1 cellular context compared by ENCODE assay signal in the genomic region with DNA sequence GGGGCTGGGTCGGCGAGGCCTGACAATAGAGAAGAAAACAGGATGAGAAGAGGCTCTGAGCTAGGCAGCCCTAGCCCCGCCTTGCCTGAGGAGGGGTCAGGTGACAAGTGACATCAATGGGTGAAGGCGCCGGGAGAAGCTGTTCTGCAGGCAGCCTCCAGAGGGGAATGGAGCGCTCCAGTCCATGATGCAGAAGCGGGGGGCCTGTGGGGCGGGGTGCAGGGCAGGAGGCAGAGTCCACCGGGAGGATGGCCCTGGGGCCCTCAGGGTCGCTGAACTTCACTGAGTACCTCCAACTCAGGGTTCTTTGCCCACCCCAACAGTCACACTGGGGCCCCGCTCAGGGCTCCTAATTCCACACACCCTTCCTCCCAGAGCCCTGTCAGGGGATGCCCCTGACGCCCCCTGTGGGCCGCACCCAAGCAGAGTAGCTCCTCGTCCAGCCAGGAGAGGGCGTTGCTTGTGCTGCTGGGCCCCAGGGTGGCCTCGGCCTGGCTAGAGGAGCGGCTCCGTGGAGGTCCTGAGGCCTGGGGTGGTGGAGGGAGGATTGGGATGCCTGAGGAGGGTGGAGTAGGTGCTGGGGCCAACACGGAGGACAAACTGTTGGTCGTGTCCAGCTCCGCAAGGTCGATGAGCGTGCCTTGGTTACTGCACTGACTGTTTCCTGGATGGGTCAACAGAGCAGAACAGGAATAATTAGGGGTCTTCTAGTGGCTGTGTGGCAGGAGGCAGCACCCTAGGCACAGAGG.
TF ChIP-seq lines count a peak whose summit lies in the region.

No MANE protein-coding gene starts in this region.

TF ChIP-seq in HepG2, 621 proteins besides CTCF, POLR2A, EP300 and RAD21 (continued from another document and continues in another):
- TF ChIP-seq, protein P1, sequence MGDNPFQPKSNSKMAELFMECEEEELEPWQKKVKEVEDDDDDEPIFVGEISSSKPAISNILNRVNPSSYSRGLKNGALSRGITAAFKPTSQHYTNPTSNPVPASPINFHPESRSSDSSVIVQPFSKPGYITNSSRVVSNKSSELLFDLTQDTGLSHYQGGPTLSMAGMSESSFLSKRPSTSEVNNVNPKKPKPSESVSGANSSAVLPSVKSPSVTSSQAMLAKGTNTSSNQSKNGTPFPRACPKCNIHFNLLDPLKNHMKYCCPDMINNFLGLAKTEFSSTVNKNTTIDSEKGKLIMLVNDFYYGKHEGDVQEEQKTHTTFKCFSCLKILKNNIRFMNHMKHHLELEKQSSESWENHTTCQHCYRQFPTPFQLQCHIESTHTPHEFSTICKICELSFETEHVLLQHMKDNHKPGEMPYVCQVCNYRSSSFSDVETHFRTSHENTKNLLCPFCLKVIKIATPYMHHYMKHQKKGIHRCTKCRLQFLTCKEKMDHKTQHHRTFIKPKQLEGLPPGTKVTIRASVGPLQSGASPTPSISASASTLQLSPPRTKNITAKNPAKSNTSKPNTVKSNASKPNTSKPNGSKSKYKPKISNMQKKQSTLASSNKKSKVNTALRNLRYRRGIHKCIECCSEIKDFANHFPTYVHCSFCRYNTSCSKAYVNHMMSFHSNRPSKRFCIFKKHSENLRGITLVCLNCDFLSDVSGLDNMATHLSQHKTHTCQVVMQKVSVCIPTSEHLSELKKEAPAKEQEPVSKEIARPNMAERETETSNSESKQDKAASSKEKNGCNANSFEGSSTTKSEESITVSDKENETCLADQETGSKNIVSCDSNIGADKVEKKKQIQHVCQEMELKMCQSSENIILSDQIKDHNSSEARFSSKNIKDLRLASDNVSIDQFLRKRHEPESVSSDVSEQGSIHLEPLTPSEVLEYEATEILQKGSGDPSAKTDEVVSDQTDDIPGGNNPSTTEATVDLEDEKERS (CRISPR knock-in tag; IDR thresholded peaks at IDR 0.05) = no peak
- TF ChIP-seq, protein P2, sequence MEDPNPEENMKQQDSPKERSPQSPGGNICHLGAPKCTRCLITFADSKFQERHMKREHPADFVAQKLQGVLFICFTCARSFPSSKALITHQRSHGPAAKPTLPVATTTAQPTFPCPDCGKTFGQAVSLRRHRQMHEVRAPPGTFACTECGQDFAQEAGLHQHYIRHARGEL (CRISPR knock-in tag; IDR thresholded peaks at IDR 0.05) = no peak; the same call in 1 of the 2 replicates
- TF ChIP-seq ELF3 (CRISPR knock-in tag; IDR thresholded peaks at IDR 0.05) (no peak), ISX (CRISPR knock-in tag; conservative IDR thresholded peaks at IDR 0.05) (no peak), ZNF251 (CRISPR knock-in tag; IDR thresholded peaks at IDR 0.05) (no peak), XBP1 (CRISPR knock-in tag; IDR thresholded peaks at IDR 0.05) (no peak), REPIN1 (CRISPR knock-in tag; IDR thresholded peaks at IDR 0.05; ENCODE audit: borderline replicate concordance, low read depth) (no peak), ZNF674 (CRISPR knock-in tag; IDR thresholded peaks at IDR 0.05; ENCODE audit: low read depth) (no peak), HHEX (CRISPR knock-in tag; IDR thresholded peaks at IDR 0.05) (no peak), IRX3 (CRISPR knock-in tag; IDR thresholded peaks at IDR 0.05; ENCODE audit: borderline replicate concordance, low read depth) (no peak), FOXK2 (IDR thresholded peaks at IDR 0.05) (no peak), GABPB1 (CRISPR knock-in tag; IDR thresholded peaks at IDR 0.05) (peak; percentile 22; the same call in 1 of the 2 replicates), ATAD3A (CRISPR knock-in tag; IDR thresholded peaks at IDR 0.05) (no peak), ZNF570 (CRISPR knock-in tag; IDR thresholded peaks at IDR 0.05; ENCODE audit: borderline replicate concordance) (no peak), HES4 (CRISPR knock-in tag; IDR thresholded peaks at IDR 0.05; ENCODE audit: borderline replicate concordance) (no peak), POLR2AphosphoS2 (IDR thresholded peaks at IDR 0.05; ENCODE audit: low read depth, low read length) (no peak), TBX2 (CRISPR knock-in tag; IDR thresholded peaks at IDR 0.05; ENCODE audit: borderline replicate concordance) (no peak), SIN3A (IDR thresholded peaks at IDR 0.05; ENCODE audit: borderline replicate concordance, low read depth, low read length) (no peak), NR2F1 (CRISPR knock-in tag; IDR thresholded peaks at IDR 0.05) (no peak), HNRNPLL (IDR thresholded peaks at IDR 0.05; ENCODE audit: low read depth, low read length, poor library complexity, severe bottlenecking) (peak; percentile 42), NFYB (CRISPR knock-in tag; IDR thresholded peaks at IDR 0.05) (no peak), HIVEP1 (CRISPR knock-in tag; IDR thresholded peaks at IDR 0.05) (peak; percentile 66; the same call in 1 of the 2 replicates), FOXM1 (CRISPR knock-in tag; IDR thresholded peaks at IDR 0.05) (no peak), ZNF562 (CRISPR knock-in tag; IDR thresholded peaks at IDR 0.05; ENCODE audit: borderline replicate concordance) (no peak), ZNF484 (CRISPR knock-in tag; IDR thresholded peaks at IDR 0.05; ENCODE audit: borderline replicate concordance, low read depth) (no peak)
- TF ChIP-seq, protein P3, sequence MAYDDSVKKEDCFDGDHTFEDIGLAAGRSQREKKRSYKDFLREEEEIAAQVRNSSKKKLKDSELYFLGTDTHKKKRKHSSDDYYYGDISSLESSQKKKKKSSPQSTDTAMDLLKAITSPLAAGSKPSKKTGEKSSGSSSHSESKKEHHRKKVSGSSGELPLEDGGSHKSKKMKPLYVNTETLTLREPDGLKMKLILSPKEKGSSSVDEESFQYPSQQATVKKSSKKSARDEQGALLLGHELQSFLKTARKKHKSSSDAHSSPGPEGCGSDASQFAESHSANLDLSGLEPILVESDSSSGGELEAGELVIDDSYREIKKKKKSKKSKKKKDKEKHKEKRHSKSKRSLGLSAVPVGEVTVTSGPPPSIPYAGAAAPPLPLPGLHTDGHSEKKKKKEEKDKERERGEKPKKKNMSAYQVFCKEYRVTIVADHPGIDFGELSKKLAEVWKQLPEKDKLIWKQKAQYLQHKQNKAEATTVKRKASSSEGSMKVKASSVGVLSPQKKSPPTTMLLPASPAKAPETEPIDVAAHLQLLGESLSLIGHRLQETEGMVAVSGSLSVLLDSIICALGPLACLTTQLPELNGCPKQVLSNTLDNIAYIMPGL (CRISPR knock-in tag; IDR thresholded peaks at IDR 0.05; ENCODE audit: borderline replicate concordance in 1 of 2, low read depth in 1 of 2) = peak; percentile 42 to 73; a peak in 2 of 4 replicates
- TF ChIP-seq, protein P4, sequence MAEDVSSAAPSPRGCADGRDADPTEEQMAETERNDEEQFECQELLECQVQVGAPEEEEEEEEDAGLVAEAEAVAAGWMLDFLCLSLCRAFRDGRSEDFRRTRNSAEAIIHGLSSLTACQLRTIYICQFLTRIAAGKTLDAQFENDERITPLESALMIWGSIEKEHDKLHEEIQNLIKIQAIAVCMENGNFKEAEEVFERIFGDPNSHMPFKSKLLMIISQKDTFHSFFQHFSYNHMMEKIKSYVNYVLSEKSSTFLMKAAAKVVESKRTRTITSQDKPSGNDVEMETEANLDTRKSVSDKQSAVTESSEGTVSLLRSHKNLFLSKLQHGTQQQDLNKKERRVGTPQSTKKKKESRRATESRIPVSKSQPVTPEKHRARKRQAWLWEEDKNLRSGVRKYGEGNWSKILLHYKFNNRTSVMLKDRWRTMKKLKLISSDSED (CRISPR knock-in tag; IDR thresholded peaks at IDR 0.05) = 0 out of 2 replicates have a peak, but pooled peaks have one; percentile 69
- TF ChIP-seq, protein P5, sequence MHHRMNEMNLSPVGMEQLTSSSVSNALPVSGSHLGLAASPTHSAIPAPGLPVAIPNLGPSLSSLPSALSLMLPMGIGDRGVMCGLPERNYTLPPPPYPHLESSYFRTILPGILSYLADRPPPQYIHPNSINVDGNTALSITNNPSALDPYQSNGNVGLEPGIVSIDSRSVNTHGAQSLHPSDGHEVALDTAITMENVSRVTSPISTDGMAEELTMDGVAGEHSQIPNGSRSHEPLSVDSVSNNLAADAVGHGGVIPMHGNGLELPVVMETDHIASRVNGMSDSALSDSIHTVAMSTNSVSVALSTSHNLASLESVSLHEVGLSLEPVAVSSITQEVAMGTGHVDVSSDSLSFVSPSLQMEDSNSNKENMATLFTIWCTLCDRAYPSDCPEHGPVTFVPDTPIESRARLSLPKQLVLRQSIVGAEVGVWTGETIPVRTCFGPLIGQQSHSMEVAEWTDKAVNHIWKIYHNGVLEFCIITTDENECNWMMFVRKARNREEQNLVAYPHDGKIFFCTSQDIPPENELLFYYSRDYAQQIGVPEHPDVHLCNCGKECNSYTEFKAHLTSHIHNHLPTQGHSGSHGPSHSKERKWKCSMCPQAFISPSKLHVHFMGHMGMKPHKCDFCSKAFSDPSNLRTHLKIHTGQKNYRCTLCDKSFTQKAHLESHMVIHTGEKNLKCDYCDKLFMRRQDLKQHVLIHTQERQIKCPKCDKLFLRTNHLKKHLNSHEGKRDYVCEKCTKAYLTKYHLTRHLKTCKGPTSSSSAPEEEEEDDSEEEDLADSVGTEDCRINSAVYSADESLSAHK (CRISPR knock-in tag; IDR thresholded peaks at IDR 0.05; ENCODE audit: borderline replicate concordance) = no peak
- TF ChIP-seq, protein P6, sequence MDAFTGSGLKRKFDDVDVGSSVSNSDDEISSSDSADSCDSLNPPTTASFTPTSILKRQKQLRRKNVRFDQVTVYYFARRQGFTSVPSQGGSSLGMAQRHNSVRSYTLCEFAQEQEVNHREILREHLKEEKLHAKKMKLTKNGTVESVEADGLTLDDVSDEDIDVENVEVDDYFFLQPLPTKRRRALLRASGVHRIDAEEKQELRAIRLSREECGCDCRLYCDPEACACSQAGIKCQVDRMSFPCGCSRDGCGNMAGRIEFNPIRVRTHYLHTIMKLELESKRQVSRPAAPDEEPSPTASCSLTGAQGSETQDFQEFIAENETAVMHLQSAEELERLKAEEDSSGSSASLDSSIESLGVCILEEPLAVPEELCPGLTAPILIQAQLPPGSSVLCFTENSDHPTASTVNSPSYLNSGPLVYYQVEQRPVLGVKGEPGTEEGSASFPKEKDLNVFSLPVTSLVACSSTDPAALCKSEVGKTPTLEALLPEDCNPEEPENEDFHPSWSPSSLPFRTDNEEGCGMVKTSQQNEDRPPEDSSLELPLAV (CRISPR knock-in tag; conservative IDR thresholded peaks at IDR 0.05; ENCODE audit: low read depth) = no peak
- TF ChIP-seq, protein P7, sequence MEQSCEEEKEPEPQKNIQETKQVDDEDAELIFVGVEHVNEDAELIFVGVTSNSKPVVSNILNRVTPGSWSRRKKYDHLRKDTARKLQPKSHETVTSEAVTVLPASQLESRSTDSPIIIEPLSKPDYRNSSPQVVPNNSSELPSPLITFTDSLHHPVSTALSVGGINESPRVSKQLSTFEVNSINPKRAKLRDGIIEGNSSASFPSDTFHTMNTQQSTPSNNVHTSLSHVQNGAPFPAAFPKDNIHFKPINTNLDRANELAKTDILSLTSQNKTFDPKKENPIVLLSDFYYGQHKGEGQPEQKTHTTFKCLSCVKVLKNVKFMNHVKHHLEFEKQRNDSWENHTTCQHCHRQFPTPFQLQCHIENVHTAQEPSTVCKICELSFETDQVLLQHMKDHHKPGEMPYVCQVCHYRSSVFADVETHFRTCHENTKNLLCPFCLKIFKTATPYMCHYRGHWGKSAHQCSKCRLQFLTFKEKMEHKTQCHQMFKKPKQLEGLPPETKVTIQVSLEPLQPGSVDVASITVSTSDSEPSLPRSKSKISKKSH (CRISPR knock-in tag; IDR thresholded peaks at IDR 0.05; ENCODE audit: borderline replicate concordance) = no peak
- TF ChIP-seq, protein P8, sequence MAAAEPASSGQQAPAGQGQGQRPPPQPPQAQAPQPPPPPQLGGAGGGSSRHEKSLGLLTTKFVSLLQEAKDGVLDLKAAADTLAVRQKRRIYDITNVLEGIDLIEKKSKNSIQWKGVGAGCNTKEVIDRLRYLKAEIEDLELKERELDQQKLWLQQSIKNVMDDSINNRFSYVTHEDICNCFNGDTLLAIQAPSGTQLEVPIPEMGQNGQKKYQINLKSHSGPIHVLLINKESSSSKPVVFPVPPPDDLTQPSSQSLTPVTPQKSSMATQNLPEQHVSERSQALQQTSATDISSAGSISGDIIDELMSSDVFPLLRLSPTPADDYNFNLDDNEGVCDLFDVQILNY (CRISPR knock-in tag; conservative IDR thresholded peaks at IDR 0.05) = no peak
- TF ChIP-seq, protein P9, sequence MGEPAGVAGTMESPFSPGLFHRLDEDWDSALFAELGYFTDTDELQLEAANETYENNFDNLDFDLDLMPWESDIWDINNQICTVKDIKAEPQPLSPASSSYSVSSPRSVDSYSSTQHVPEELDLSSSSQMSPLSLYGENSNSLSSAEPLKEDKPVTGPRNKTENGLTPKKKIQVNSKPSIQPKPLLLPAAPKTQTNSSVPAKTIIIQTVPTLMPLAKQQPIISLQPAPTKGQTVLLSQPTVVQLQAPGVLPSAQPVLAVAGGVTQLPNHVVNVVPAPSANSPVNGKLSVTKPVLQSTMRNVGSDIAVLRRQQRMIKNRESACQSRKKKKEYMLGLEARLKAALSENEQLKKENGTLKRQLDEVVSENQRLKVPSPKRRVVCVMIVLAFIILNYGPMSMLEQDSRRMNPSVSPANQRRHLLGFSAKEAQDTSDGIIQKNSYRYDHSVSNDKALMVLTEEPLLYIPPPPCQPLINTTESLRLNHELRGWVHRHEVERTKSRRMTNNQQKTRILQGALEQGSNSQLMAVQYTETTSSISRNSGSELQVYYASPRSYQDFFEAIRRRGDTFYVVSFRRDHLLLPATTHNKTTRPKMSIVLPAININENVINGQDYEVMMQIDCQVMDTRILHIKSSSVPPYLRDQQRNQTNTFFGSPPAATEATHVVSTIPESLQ (CRISPR knock-in tag; conservative IDR thresholded peaks at IDR 0.05) = no peak
- TF ChIP-seq, protein P10, sequence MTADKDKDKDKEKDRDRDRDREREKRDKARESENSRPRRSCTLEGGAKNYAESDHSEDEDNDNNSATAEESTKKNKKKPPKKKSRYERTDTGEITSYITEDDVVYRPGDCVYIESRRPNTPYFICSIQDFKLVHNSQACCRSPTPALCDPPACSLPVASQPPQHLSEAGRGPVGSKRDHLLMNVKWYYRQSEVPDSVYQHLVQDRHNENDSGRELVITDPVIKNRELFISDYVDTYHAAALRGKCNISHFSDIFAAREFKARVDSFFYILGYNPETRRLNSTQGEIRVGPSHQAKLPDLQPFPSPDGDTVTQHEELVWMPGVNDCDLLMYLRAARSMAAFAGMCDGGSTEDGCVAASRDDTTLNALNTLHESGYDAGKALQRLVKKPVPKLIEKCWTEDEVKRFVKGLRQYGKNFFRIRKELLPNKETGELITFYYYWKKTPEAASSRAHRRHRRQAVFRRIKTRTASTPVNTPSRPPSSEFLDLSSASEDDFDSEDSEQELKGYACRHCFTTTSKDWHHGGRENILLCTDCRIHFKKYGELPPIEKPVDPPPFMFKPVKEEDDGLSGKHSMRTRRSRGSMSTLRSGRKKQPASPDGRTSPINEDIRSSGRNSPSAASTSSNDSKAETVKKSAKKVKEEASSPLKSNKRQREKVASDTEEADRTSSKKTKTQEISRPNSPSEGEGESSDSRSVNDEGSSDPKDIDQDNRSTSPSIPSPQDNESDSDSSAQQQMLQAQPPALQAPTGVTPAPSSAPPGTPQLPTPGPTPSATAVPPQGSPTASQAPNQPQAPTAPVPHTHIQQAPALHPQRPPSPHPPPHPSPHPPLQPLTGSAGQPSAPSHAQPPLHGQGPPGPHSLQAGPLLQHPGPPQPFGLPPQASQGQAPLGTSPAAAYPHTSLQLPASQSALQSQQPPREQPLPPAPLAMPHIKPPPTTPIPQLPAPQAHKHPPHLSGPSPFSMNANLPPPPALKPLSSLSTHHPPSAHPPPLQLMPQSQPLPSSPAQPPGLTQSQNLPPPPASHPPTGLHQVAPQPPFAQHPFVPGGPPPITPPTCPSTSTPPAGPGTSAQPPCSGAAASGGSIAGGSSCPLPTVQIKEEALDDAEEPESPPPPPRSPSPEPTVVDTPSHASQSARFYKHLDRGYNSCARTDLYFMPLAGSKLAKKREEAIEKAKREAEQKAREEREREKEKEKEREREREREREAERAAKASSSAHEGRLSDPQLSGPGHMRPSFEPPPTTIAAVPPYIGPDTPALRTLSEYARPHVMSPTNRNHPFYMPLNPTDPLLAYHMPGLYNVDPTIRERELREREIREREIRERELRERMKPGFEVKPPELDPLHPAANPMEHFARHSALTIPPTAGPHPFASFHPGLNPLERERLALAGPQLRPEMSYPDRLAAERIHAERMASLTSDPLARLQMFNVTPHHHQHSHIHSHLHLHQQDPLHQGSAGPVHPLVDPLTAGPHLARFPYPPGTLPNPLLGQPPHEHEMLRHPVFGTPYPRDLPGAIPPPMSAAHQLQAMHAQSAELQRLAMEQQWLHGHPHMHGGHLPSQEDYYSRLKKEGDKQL (CRISPR knock-in tag; IDR thresholded peaks at IDR 0.05; ENCODE audit: low read depth) = no peak
